ENCODE assay signal across 8 cellular contexts in genomic region chr2:96773922-96774321, GRCh38.
DNase-seq lines count a peak whose midpoint lies in the region; ATAC-seq and TF ChIP-seq lines count a peak whose summit lies in the region.

No MANE protein-coding gene starts in this region.

- no peak for ATAC-seq in HG02798 (IDR thresholded peaks at IDR 0.05; ENCODE audit: poor library complexity, unreplicated experiment)

- H3K27me3 ChIP-seq in SU-DHL-6 (ENCODE audit: low read length), result no peaks in the 10 kb centered on the region

- H3K4me2 ChIP-seq in SU-DHL-6 (ENCODE audit: low read depth, low read length, poor library complexity, severe bottlenecking), result peak overlapping the region; percentile 66

- TF ChIP-seq CTCF in SU-DHL-6 (IDR thresholded peaks at IDR 0.05; ENCODE audit: insufficient read depth, low read length, poor library complexity, severe bottlenecking), result no peak

- no peaks in the 10 kb centered on the region for H3K79me2 ChIP-seq in SU-DHL-6 (ENCODE audit: insufficient read depth, low read length)

- no peaks in the 10 kb centered on the region for H4K20me1 ChIP-seq in SU-DHL-6 (ENCODE audit: low read depth, low read length)

- H3K4me3 ChIP-seq in SU-DHL-6 (ENCODE audit: insufficient read depth, low read length, poor library complexity, severe bottlenecking), result peak overlapping the region; percentile 46

- H3K27ac ChIP-seq in SU-DHL-6 (ENCODE audit: low read depth, low read length), result no peak overlapping the region

- H3K9me3 ChIP-seq in SU-DHL-6 (ENCODE audit: insufficient read depth, low read length), result no peaks in the 10 kb centered on the region

- H3K9ac ChIP-seq in SU-DHL-6 (ENCODE audit: low read length), result no peak overlapping the region

- H3K36me3 ChIP-seq in SU-DHL-6 (ENCODE audit: low read length), result no peaks in the 10 kb centered on the region

- peaks cover 5% of the 10 kb centered on the region; the same call in 1 of the 2 replicates for H3F3A ChIP-seq in SU-DHL-6 (ENCODE audit: insufficient read depth)

- no peaks in the 10 kb centered on the region for H3K9me2 ChIP-seq in SU-DHL-6 (replicated peaks; ENCODE audit: insufficient read depth, low read length)

- DNase-seq in NCI-H2227 (lab: John Stamatoyannopoulos, UW; ENCODE audit: unreplicated experiment), result peak; percentile 30
- DNase-seq in NCI-H2227 treated with DMSO at 0.1 percent for 48 hours (lab: John Stamatoyannopoulos, UW), result no peak
- DNase-seq in effector CD4-positive, alpha-beta T cell, result peak; percentile 29
- DNase-seq in stimulated activated CD8-positive, alpha-beta memory T cell treated with anti-CD3 and anti-CD28 coated beads, Interleukin-4, amount 100 ng/mL, for 48 hours, result peak; percentile 52
- no peak for DNase-seq in amygdala (lab: John Stamatoyannopoulos, UW)
- no peak for DNase-seq in SHP77 treated with DMSO at 0.1 percent for 48 hours (lab: John Stamatoyannopoulos, UW)

- H2AFZ ChIP-seq in SU-DHL-6 (ENCODE audit: low read depth, low read length, severe bottlenecking), result peak overlapping the region; percentile 85

Comparison
In these comparisons a context has a peak if more than half of its experiments do, and no peak if none do; other contexts are left out.
1. DNase-seq: peak in NCI-H2227 (single experiment), effector CD4-positive, alpha-beta T cell (single experiment) and stimulated activated CD8-positive, alpha-beta memory T cell treated with anti-CD3 and anti-CD28 coated beads, Interleukin-4, amount 100 ng/mL, for 48 hours (single experiment); none in NCI-H2227 treated with DMSO at 0.1 percent for 48 hours (single experiment), amygdala (0 of 56) and SHP77 treated with DMSO at 0.1 percent for 48 hours (single experiment).